In the genomic region with DNA sequence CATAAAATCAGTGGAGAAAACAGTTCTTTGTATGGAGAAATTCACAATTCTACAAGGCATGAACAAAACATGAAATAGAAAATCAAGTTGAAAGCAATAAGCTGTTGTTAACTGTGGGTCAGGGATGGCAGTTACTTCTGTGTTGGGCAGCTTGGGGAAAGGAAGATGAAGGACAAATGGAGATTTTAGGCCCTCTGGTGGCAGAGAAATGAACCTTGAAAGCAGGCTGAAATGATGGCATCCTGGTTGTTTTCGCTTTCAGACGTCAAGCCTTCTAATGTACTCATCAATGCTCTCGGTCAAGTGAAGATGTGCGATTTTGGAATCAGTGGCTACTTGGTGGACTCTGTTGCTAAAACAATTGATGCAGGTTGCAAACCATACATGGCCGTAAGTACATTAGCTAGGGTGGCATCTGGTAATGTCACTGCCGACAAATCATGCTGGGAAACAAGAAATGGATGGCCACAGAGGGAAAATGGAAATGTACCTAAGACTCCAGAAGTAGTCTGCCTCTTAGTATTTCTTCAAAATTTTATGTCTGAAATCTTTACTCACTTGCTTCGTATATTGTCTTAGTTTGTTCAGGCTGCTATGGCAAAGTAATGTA, we compare ENCODE assay signal across 9 cellular contexts.
A peak's percentile ranks its signal among the peaks of the same experiment; 100 is the strongest.
DNase-seq lines count a peak whose midpoint lies in the region; ATAC-seq and TF ChIP-seq lines count a peak whose summit lies in the region.
"Had no signal": no experiment of that assay in that cellular context is flagged by ENCODE, and none has a peak within 500 bp of the region (broad histone marks: within the 10 kb centered on the region; RNA-seq: fewer than 3 reads in every experiment).

No MANE protein-coding gene starts in this region.

- peak overlapping the region; percentile 37 for H2AFZ ChIP-seq in fibroblast of lung (ENCODE audit: low read length)
- no peak overlapping the region for H2AFZ ChIP-seq in neural cell (ENCODE audit: low read depth, low read length)

- DNase-seq in NCI-H1417 (lab: John Stamatoyannopoulos, UW): peak; percentile 3 to 67 (median 5)
- DNase-seq in NCI-H1417 treated with DMSO at 0.1 percent for 48 hours (lab: John Stamatoyannopoulos, UW): no peak
- DNase-seq in Kasumi-1 (lab: John Stamatoyannopoulos, UW): peak; percentile 70 to 81
- peak; percentile 29 for DNase-seq in RPMI8226
- DNase-seq in fibroblast of lung (ENCODE audit: low read depth in 2 of 2): peak; percentile 40 to 80

- no peaks in the 10 kb centered on the region for H3K9me2 ChIP-seq in neural cell (ENCODE audit: insufficient read depth, low read length)

- H3K4me3 ChIP-seq in fibroblast of lung (replicated peaks in 1 of 4; ENCODE audit: control extremely low read depth in 1 of 4, insufficient read depth in 1 of 4, low read depth in 3 of 4, low read length in 4 of 4): peak overlapping the region in 1 of 4 experiments; percentile 19
- H3K4me3 ChIP-seq in neural cell (ENCODE audit: low read length): no peak overlapping the region
- H3K4me3 ChIP-seq: BLaER1 treated with 17β-estradiol and CSF1 and Interleukin-3, amounts not matched to agents 10 nM and 100 nM had no signal

- ATAC-seq in GM21619 (IDR thresholded peaks at IDR 0.05; ENCODE audit: unreplicated experiment) (peak; percentile 72), HG02970 (IDR thresholded peaks at IDR 0.05; ENCODE audit: low FRiP score, unreplicated experiment) (no peak)

- H3K79me2 ChIP-seq in fibroblast of lung (ENCODE audit: control insufficient read depth, insufficient read depth, low read length): no peaks in the 10 kb centered on the region
- no peaks in the 10 kb centered on the region for H3K79me2 ChIP-seq in neural cell (replicated peaks; ENCODE audit: insufficient read depth, low read length)

- H3K36me3 ChIP-seq in fibroblast of lung (ENCODE audit: control insufficient read depth, insufficient read depth, low read length) (no peaks in the 10 kb centered on the region), neural cell (ENCODE audit: insufficient read depth, low read length) (peaks cover 4% of the 10 kb centered on the region)

- H3K9me3 ChIP-seq in fibroblast of lung (ENCODE audit: control insufficient read depth, insufficient read depth, low read depth, low read length) (no peaks in the 10 kb centered on the region), neural cell (ENCODE audit: low read length) (no peaks in the 10 kb centered on the region)

- no peaks in the 10 kb centered on the region for H4K20me1 ChIP-seq in fibroblast of lung (ENCODE audit: control insufficient read depth, extremely low read depth, insufficient read depth, low read length)
- no peaks in the 10 kb centered on the region for H4K20me1 ChIP-seq in neural cell (ENCODE audit: insufficient read depth)
- H4K20me1 ChIP-seq: BLaER1 treated with 17β-estradiol and CSF1 and Interleukin-3, amounts not matched to agents 10 nM and 100 nM had no signal

- TF ChIP-seq EP300 in neural cell (conservative IDR thresholded peaks at IDR 0.05; ENCODE audit: poor library complexity, severe bottlenecking): no peak

- TF ChIP-seq RAD21 in neural cell (conservative IDR thresholded peaks at IDR 0.05): peak; percentile 49

- TF ChIP-seq CTCF in fibroblast of lung (conservative IDR thresholded peaks at IDR 0.05 in 1 of 2, IDR thresholded peaks at IDR 0.05 in 1 of 2; ENCODE audit: low read depth in 1 of 2, low read length in 2 of 2) (peak; percentile 82 to 88), neural cell (IDR thresholded peaks at IDR 0.05; ENCODE audit: poor library complexity, severe bottlenecking) (peak; percentile 55)

- no peaks in the 10 kb centered on the region for H3K27me3 ChIP-seq in fibroblast of lung (ENCODE audit: control insufficient read depth, insufficient read depth, low read length)
- H3K27me3 ChIP-seq in neural cell (ENCODE audit: insufficient read depth, low read depth, low read length): no peaks in the 10 kb centered on the region
- H3K27me3 ChIP-seq: BLaER1 treated with 17β-estradiol and CSF1 and Interleukin-3, amounts not matched to agents 10 nM and 100 nM had no signal

- H3K4me2 ChIP-seq in fibroblast of lung (ENCODE audit: extremely low read depth, insufficient read depth, low read length) (peak overlapping the region; percentile 55), neural cell (ENCODE audit: low read length) (no peak overlapping the region)

- H3K4me1 ChIP-seq in fibroblast of lung (ENCODE audit: control insufficient read depth, extremely low read depth, insufficient read depth, low read length): no peaks in the 10 kb centered on the region

- H3K27ac ChIP-seq in fibroblast of lung (ENCODE audit: insufficient read depth, low read length): no peak overlapping the region
- no peak overlapping the region for H3K27ac ChIP-seq in neural cell (ENCODE audit: low read length)

- H3F3A ChIP-seq in neural cell (ENCODE audit: insufficient read depth, low read length, poor library complexity, severe bottlenecking): no peaks in the 10 kb centered on the region

- H3K9ac ChIP-seq in fibroblast of lung (ENCODE audit: insufficient read depth, low read length) (no peak overlapping the region), neural cell (ENCODE audit: low read length) (no peak overlapping the region)
- H3K9ac ChIP-seq: BLaER1 treated with 17β-estradiol and CSF1 and Interleukin-3, amounts not matched to agents 10 nM and 100 nM had no signal

TF ChIP-seq in neural cell, 6 proteins besides CTCF, POLR2A, EP300 and RAD21:
- peak; percentile 62 for TF ChIP-seq SMC3 (conservative IDR thresholded peaks at IDR 0.05; ENCODE audit: poor library complexity)
- no peak for TF ChIP-seq TAF1 (IDR thresholded peaks at IDR 0.05; ENCODE audit: low read depth)
